Comparison of ENCODE assay signal across 20 cellular contexts in genomic region chr9:132025766-132026165, GRCh38.
"Had no signal": no experiment of that assay in that cellular context is flagged by ENCODE, and none has a peak within 500 bp of the region (broad histone marks: within the 10 kb centered on the region; RNA-seq: fewer than 3 reads in every experiment).

No MANE protein-coding gene starts in this region.

- H3K9me3 ChIP-seq: esophagus squamous epithelium, gastroesophageal sphincter, left ventricle myocardium inferior, lower lobe of right lung, mucosa of descending colon, neutrophil had no signal

- H3K27me3 ChIP-seq: dorsolateral prefrontal cortex, esophagus squamous epithelium, gastroesophageal sphincter, neutrophil had no signal

- H3K4me3 ChIP-seq: dorsolateral prefrontal cortex, esophagus squamous epithelium, gastroesophageal sphincter, left ventricle myocardium inferior, lower lobe of right lung, mucosa of descending colon had no signal

- H3K36me3 ChIP-seq: esophagus squamous epithelium, gastroesophageal sphincter, left ventricle myocardium inferior, lower lobe of right lung, neutrophil had no signal

- DNase-seq: cortex of kidney; dorsolateral prefrontal cortex; effector CD8-positive, alpha-beta T cell; esophagus squamous epithelium; foreskin fibroblast; glutamatergic neuron; immature natural killer cell; kidney; left cardiac atrium; left ventricle myocardium inferior; lower lobe of right lung; mucosa of descending colon; naive thymus-derived CD8-positive, alpha-beta T cell; right cardiac atrium; small intestine; stimulated activated CD4-positive, alpha-beta T cell treated with anti-CD3 and anti-CD28 coated beads, Interleukin-12 subunit alpha, Interleukin-12 subunit beta, amount 100 ng/mL, for 4 hours; stimulated activated CD4-positive, alpha-beta T cell treated with anti-CD3 and anti-CD28 coated beads, Interleukin-2, amount 100 ng/mL, for 48 hours; stimulated activated naive CD4-positive, alpha-beta T cell treated with Interleukin-2 at 50 U/mL for 16 hours had no signal

- ATAC-seq: gastroesophageal sphincter; left cardiac atrium; lower lobe of right lung; mucosa of descending colon; naive thymus-derived CD8-positive, alpha-beta T cell; right cardiac atrium had no signal

- H3K27ac ChIP-seq: dorsolateral prefrontal cortex, gastroesophageal sphincter, left ventricle myocardium inferior, lower lobe of right lung, neutrophil had no signal
